8 cellular contexts compared by ENCODE assay signal in genomic region chr12:6326316-6326959, GRCh38. TPM values are rescaled to one million over a fixed set of nuclear protein-coding genes. Genes with fewer than 3 reads are reported as not detected.
DNase-seq lines count a peak whose midpoint lies in the region; ATAC-seq and TF ChIP-seq lines count a peak whose summit lies in the region.

No MANE protein-coding gene starts in this region.

- H3K9me3 Mint-ChIP-seq in activated naive CD4-positive, alpha-beta T cell treated with anti-CD3 and anti-CD28 coated beads, Interleukin-2, amount 50 U/mL, for 24 hours = no peaks in the 10 kb centered on the region

- H3K27me3 ChIP-seq in SJCRH30 (no peaks in the 10 kb centered on the region), osteoblast (ENCODE audit: insufficient read depth, low read length) (no peaks in the 10 kb centered on the region)

- no peaks in the 10 kb centered on the region for H3K27me3 Mint-ChIP-seq in activated naive CD4-positive, alpha-beta T cell treated with anti-CD3 and anti-CD28 coated beads, Interleukin-2, amount 50 U/mL, for 24 hours

- H4K20me1 ChIP-seq in osteoblast (ENCODE audit: insufficient read depth, low read length) = peaks cover 20% of the 10 kb centered on the region

- no peak overlapping the region for H3K4me2 ChIP-seq in osteoblast (ENCODE audit: insufficient read depth, low read length)

- peak overlapping the region; percentile 88 for H3K27ac Mint-ChIP-seq in activated naive CD4-positive, alpha-beta T cell treated with anti-CD3 and anti-CD28 coated beads, Interleukin-2, amount 50 U/mL, for 24 hours

- H3K4me3 Mint-ChIP-seq in activated naive CD4-positive, alpha-beta T cell treated with anti-CD3 and anti-CD28 coated beads, Interleukin-2, amount 50 U/mL, for 24 hours = no peak overlapping the region

- DNase-seq in activated naive CD4-positive, alpha-beta T cell treated with Interleukin-2 at 50 U/mL for 16 hours = no peak
- DNase-seq in SJCRH30 (peak; percentile 65 to 69), fibroblast of peridontal ligament (ENCODE audit: extremely low read depth) (peak; percentile 72), osteoblast (ENCODE audit: insufficient read length, low spot score, missing footprints) (peak; percentile 96)

- H3K36me3 ChIP-seq in SJCRH30 (peaks cover 7% of the 10 kb centered on the region), osteoblast (ENCODE audit: insufficient read depth, low read length) (peaks cover 61% of the 10 kb centered on the region)

- H3K36me3 Mint-ChIP-seq in activated naive CD4-positive, alpha-beta T cell treated with anti-CD3 and anti-CD28 coated beads, Interleukin-2, amount 50 U/mL, for 24 hours = peaks cover 4% of the 10 kb centered on the region

- no peaks in the 10 kb centered on the region for H3K9me3 ChIP-seq in SJCRH30 (replicated peaks)
- H3K9me3 ChIP-seq in osteoblast (ENCODE audit: low read depth, low read length) = no peaks in the 10 kb centered on the region

- H2AFZ ChIP-seq in osteoblast (ENCODE audit: low read length) = no peak overlapping the region

- H3K79me2 ChIP-seq in osteoblast (ENCODE audit: insufficient read depth, low read length) = peaks cover 39% of the 10 kb centered on the region

- H3K4me1 Mint-ChIP-seq in activated naive CD4-positive, alpha-beta T cell treated with anti-CD3 and anti-CD28 coated beads, Interleukin-2, amount 50 U/mL, for 24 hours = peaks cover 59% of the 10 kb centered on the region

- ATAC-seq in HG03108 (IDR thresholded peaks at IDR 0.05; ENCODE audit: unreplicated experiment) (no peak), HG02798 (IDR thresholded peaks at IDR 0.05; ENCODE audit: poor library complexity, unreplicated experiment) (no peak), HG03159 (IDR thresholded peaks at IDR 0.05; ENCODE audit: unreplicated experiment) (no peak)

- peaks cover 5% of the 10 kb centered on the region for H3K4me1 ChIP-seq in SJCRH30
- peaks cover 42% of the 10 kb centered on the region for H3K4me1 ChIP-seq in osteoblast (ENCODE audit: insufficient read depth, low read length)

- H3K4me3 ChIP-seq in SJCRH30 (no peak overlapping the region), osteoblast (ENCODE audit: insufficient read depth, low read length) (no peak overlapping the region)

- peak; percentile 51 for TF ChIP-seq CTCF in osteoblast (IDR thresholded peaks at IDR 0.05; ENCODE audit: extremely low read depth, low read depth, low read length)

- H3K27ac ChIP-seq in SJCRH30 = no peak overlapping the region
- H3K27ac ChIP-seq in osteoblast (ENCODE audit: low read depth, low read length) = peak overlapping the region; percentile 15

RNA-seq across cellular contexts. Expression of gene TNFRSF1A, which starts 15.4 kb away (rescaled TPM):
- total RNA-seq in SJCRH30 (2014; rRNA removed; shearing (Covaris generic)) = 34.3 and 40.2 TPM in 2 replicates
- total RNA-seq in osteoblast = 228 and 255 TPM in 2 replicates

RNA-seq across cellular contexts. Expression of gene PLEKHG6, which starts 16.0 kb away (rescaled TPM):
- 0.06 TPM in 1 of 2 replicates, not detected in the other for total RNA-seq in SJCRH30 (2014; rRNA removed; shearing (Covaris generic))
- total RNA-seq in osteoblast = not detected in 2 replicates

RNA-seq across cellular contexts. Expression of gene SCNN1A, which starts 48.9 kb away (rescaled TPM):
- total RNA-seq in SJCRH30 (2014; rRNA removed; shearing (Covaris generic)) = not detected in 2 replicates
- under 0.01 and 0.36 TPM in 2 replicates for total RNA-seq in osteoblast

RNA-seq across cellular contexts. Expression of gene LTBR, which starts 57.5 kb away (rescaled TPM):
- 14.7 and 16.5 TPM in 2 replicates for total RNA-seq in SJCRH30 (2014; rRNA removed; shearing (Covaris generic))
- total RNA-seq in osteoblast = 110 and 121 TPM in 2 replicates
